In genomic region chr6:97947841-97948240, GRCh38 we compare ENCODE assay signal across 9 cellular contexts.
DNase-seq lines count a peak whose midpoint lies in the region; ATAC-seq and TF ChIP-seq lines count a peak whose summit lies in the region.
"Had no signal": no experiment of that assay in that cellular context is flagged by ENCODE, and none has a peak within 500 bp of the region (broad histone marks: within the 10 kb centered on the region; RNA-seq: fewer than 3 reads in every experiment).

No MANE protein-coding gene starts in this region.

- H3K79me2 ChIP-seq in GM23248 (ENCODE audit: insufficient read depth), result no peaks in the 10 kb centered on the region

- no peaks in the 10 kb centered on the region; the same call in 1 of the 2 replicates for H3K27me3 ChIP-seq in GM23248 (replicated peaks; ENCODE audit: insufficient read depth)

- no peak overlapping the region for H2AFZ ChIP-seq in GM23248

- H3F3A ChIP-seq in GM23248 (ENCODE audit: insufficient read depth), result no peaks in the 10 kb centered on the region

- H3K4me3 Mint-ChIP-seq in activated CD4-positive, alpha-beta T cell treated with anti-CD3 and anti-CD28 coated beads, Interleukin-2, amount 10 ng/mL, durations not matched to agents 7 days and 5 days, result no peak overlapping the region

- no peaks in the 10 kb centered on the region for H3K36me3 Mint-ChIP-seq in activated CD4-positive, alpha-beta T cell treated with anti-CD3 and anti-CD28 coated beads, Interleukin-2, amount 10 ng/mL, durations not matched to agents 7 days and 5 days (ENCODE audit: low read depth)

- H3K4me3 ChIP-seq in GM23248 (no peak overlapping the region), cardiac fibroblast (replicated peaks in 1 of 2; ENCODE audit: low read depth in 2 of 2, low read length in 2 of 2) (no peak overlapping the region)

- no peaks in the 10 kb centered on the region for H3K36me3 ChIP-seq in GM23248 (ENCODE audit: low read depth)

- in situ Hi-C loops in GM23248 (cut with MboI), result no loop called here

- DNase-seq in GM23248 (peak; percentile 24), NCI-H460 (ENCODE audit: extremely low read depth, low read depth) (peak; percentile 61), cardiac fibroblast (ENCODE audit: low read depth in 2 of 2) (peak; percentile 25 to 73), mucosa of gallbladder (ENCODE audit: low spot score) (peak; percentile 86), GDM1 (lab: John Stamatoyannopoulos, UW) (no peak)
- DNase-seq in activated CD4-positive, alpha-beta T cell treated with anti-CD3 and anti-CD28 coated beads, Interleukin-2, amount 10 ng/mL, durations not matched to agents 7 days and 5 days, result no peak
- DNase-seq: T-helper 9 cell had no signal

- no peak overlapping the region for H3K27ac ChIP-seq in GM23248

- ATAC-seq in HG02623 (IDR thresholded peaks at IDR 0.05; ENCODE audit: unreplicated experiment) (no peak), HG02884 (IDR thresholded peaks at IDR 0.05; ENCODE audit: unreplicated experiment) (no peak)

- no peak overlapping the region for H3K27ac Mint-ChIP-seq in activated CD4-positive, alpha-beta T cell treated with anti-CD3 and anti-CD28 coated beads, Interleukin-2, amount 10 ng/mL, durations not matched to agents 7 days and 5 days

- no peaks in the 10 kb centered on the region for H3K4me1 Mint-ChIP-seq in activated CD4-positive, alpha-beta T cell treated with anti-CD3 and anti-CD28 coated beads, Interleukin-2, amount 10 ng/mL, durations not matched to agents 7 days and 5 days

- no peak overlapping the region for H3K4me2 ChIP-seq in GM23248 (ENCODE audit: unreplicated experiment)

- 39 to 43% methylated on average over 3 of the region's 3 CpGs for WGBS in GM23248 (ENCODE audit: low coverage in 1 of 2, low lambda C conversion rate in 2 of 2, missing lambda C conversion rate in 2 of 2), 2 experiments

- no peaks in the 10 kb centered on the region for H3K9me3 Mint-ChIP-seq in activated CD4-positive, alpha-beta T cell treated with anti-CD3 and anti-CD28 coated beads, Interleukin-2, amount 10 ng/mL, durations not matched to agents 7 days and 5 days

- POLR2A ChIA-PET in activated CD4-positive, alpha-beta T cell treated with anti-CD3 and anti-CD28 coated beads, Interleukin-2, amount 10 ng/mL, durations not matched to agents 7 days and 5 days (lab: Charles Lee), result no interaction called here

- H3K9me2 ChIP-seq in GM23248 (ENCODE audit: insufficient read depth), result no peaks in the 10 kb centered on the region

- CTCF ChIA-PET in activated CD4-positive, alpha-beta T cell treated with anti-CD3 and anti-CD28 coated beads, Interleukin-2, amount 10 ng/mL, durations not matched to agents 7 days and 5 days (lab: Charles Lee), result no interaction called here

- no peak overlapping the region for H3K9ac ChIP-seq in GM23248

- TF ChIP-seq CTCF in cardiac fibroblast (IDR thresholded peaks at IDR 0.05; ENCODE audit: low read depth, low read length), result no peak

- no peaks in the 10 kb centered on the region for H3K27me3 Mint-ChIP-seq in activated CD4-positive, alpha-beta T cell treated with anti-CD3 and anti-CD28 coated beads, Interleukin-2, amount 10 ng/mL, durations not matched to agents 7 days and 5 days

- H3K9me3 ChIP-seq in GM23248 (ENCODE audit: low read depth), result no peaks in the 10 kb centered on the region

- H3K4me1 ChIP-seq in GM23248 (ENCODE audit: insufficient read depth), result peaks cover 7% of the 10 kb centered on the region; the same call in 1 of the 2 replicates

- no peaks in the 10 kb centered on the region for H4K20me1 ChIP-seq in GM23248 (ENCODE audit: insufficient read depth)

Comparison
In these comparisons a context has a peak if more than half of its experiments do, and no peak if none do; other contexts are left out.
1. DNase-seq: peak in GM23248 (single experiment), NCI-H460 (single experiment), cardiac fibroblast (2 of 2) and mucosa of gallbladder (single experiment); none in GDM1 (single experiment) and activated CD4-positive, alpha-beta T cell treated with anti-CD3 and anti-CD28 coated beads, Interleukin-2, amount 10 ng/mL, durations not matched to agents 7 days and 5 days (single experiment).